1 cellular context compared by ENCODE assay signal in the genomic region with DNA sequence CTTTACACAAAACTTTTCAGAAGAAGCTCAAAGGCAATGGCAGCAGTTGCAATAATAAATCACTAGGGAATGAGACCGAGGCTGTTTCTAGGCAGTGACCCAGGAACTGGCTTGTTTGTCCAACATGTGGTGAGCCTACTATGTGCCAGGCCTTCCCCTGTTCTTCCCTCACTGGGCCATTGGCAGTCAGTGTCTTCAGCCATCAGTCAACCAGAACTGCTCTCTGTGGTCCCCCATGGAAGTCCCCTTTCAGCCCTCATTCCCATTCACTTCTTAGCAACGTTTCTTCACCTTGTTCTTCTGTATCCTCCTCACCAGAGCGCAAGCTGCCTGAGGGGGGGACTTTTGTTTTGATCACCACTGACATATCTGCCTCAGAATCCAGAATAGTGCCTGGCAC.
TF ChIP-seq lines count a peak whose summit lies in the region.

No MANE protein-coding gene starts in this region.

TF ChIP-seq in H1, 55 proteins besides CTCF, POLR2A, EP300 and RAD21 (continued from another document):
- TF ChIP-seq YY1 (IDR thresholded peaks at IDR 0.05; ENCODE audit: low read depth, low read length) (no peak), HDAC6 (IDR thresholded peaks at IDR 0.05; ENCODE audit: low read depth, low read length) (no peak), SP1 (IDR thresholded peaks at IDR 0.05; ENCODE audit: low read depth, low read length) (no peak), TAF7 (optimal IDR thresholded peaks at IDR 0.05; ENCODE audit: borderline replicate concordance, low read depth, low read length) (no peak), SAP30 (IDR thresholded peaks at IDR 0.05; ENCODE audit: insufficient read depth, insufficient replicate concordance, low read length) (no peak), FOSL1 (IDR thresholded peaks at IDR 0.05; ENCODE audit: insufficient read depth, low read depth, low read length) (no peak), ZNF274 (IDR thresholded peaks at IDR 0.05; ENCODE audit: borderline replicate concordance, extremely low read depth, low read length) (no peak), SP2 (IDR thresholded peaks at IDR 0.05; ENCODE audit: low read length) (no peak)
- TF ChIP-seq, protein P1, sequence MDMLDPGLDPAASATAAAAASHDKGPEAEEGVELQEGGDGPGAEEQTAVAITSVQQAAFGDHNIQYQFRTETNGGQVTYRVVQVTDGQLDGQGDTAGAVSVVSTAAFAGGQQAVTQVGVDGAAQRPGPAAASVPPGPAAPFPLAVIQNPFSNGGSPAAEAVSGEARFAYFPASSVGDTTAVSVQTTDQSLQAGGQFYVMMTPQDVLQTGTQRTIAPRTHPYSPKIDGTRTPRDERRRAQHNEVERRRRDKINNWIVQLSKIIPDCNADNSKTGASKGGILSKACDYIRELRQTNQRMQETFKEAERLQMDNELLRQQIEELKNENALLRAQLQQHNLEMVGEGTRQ (IDR thresholded peaks at IDR 0.05; ENCODE audit: low read length): no peak
TF ChIP-seq in H1: peak in this region for 0.
